ENCODE assay signal across 8 cellular contexts in genomic region chr11:125164422-125165110, GRCh38. TPM values are rescaled to one million over a fixed set of nuclear protein-coding genes. Genes with fewer than 3 reads are reported as not detected.
DNase-seq lines count a peak whose midpoint lies in the region; FAIRE-seq and TF ChIP-seq lines count a peak whose summit lies in the region.

Gene PKNOX2 (plus strand): TSS chr11:125164751. CDS start chr11:125351306, 186,555 bp downstream.

- H4K20me1 ChIP-seq in OCI-LY7 (ENCODE audit: insufficient read depth, low read length) (no peaks in the 10 kb centered on the region), neural progenitor cell (ENCODE audit: low read depth) (peaks cover 32% of the 10 kb centered on the region)

- H3K36me3 Mint-ChIP-seq in CD8-positive, alpha-beta memory T cell: no peaks in the 10 kb centered on the region
- H3K36me3 Mint-ChIP-seq in HFFc6 (ENCODE audit: low read depth) (no peaks in the 10 kb centered on the region), neural progenitor cell (peaks cover 4% of the 10 kb centered on the region)

- H3K9ac ChIP-seq in neural progenitor cell (peak within 1 kb of the TSS; percentile 48), stomach smooth muscle (ENCODE audit: low read length in 2 of 2) (peak within 1 kb of the TSS; percentile 69 to 86)

- H2AFZ ChIP-seq in OCI-LY7 (ENCODE audit: low read length) (no peak within 1 kb of the TSS), neural progenitor cell (replicated peaks) (peak within 1 kb of the TSS; percentile 63)

- H3K36me3 ChIP-seq in CD8-positive, alpha-beta memory T cell (ENCODE audit: insufficient read depth, low read length): no peaks in the 10 kb centered on the region
- H3K36me3 ChIP-seq in OCI-LY7 (ENCODE audit: insufficient read depth, low read length) (no peaks in the 10 kb centered on the region), neural progenitor cell (no peaks in the 10 kb centered on the region), stomach smooth muscle (ENCODE audit: control insufficient read depth in 2 of 2, insufficient read depth in 2 of 2, low read length in 2 of 2) (no peaks in the 10 kb centered on the region)

- peaks cover 60% of the 10 kb centered on the region for H3F3A ChIP-seq in neural progenitor cell (ENCODE audit: low read depth)

- CTCF ChIA-PET in CD8-positive, alpha-beta memory T cell (lab: Charles Lee): interaction anchor here (1.0 to 1.2 kb wide), 2 partner anchors 16 to 58 kb away, joined by 3 to 5 read pairs; no protein-coding TSS in a partner anchor
- CTCF ChIA-PET in OCI-LY7 (lab: Charles Lee; ENCODE audit: unreplicated experiment): no interaction called here

- peaks cover 16% of the 10 kb centered on the region for H3K4me1 ChIP-seq in CD8-positive, alpha-beta memory T cell (ENCODE audit: insufficient read depth, low read length)
- H3K4me1 ChIP-seq in OCI-LY7 (ENCODE audit: insufficient read depth, low read length, poor library complexity, severe bottlenecking): no peaks in the 10 kb centered on the region
- H3K4me1 ChIP-seq in neural progenitor cell: peaks cover 43% of the 10 kb centered on the region
- peaks cover 51% of the 10 kb centered on the region for H3K4me1 ChIP-seq in stomach smooth muscle (ENCODE audit: control insufficient read depth, insufficient read depth, low read length)

- no TSS peak for BruUV-seq in OCI-LY7 (replicated peaks; lab: Mats Ljungman, UMichigan)

- intact Hi-C loops in OCI-LY7 (cut with micrococcal nuclease; ENCODE audit: unreplicated experiment): no loop called here

- peak within 1 kb of the TSS in 2 of 8 donors; percentile 5 to 64 for H3K27ac Mint-ChIP-seq in CD8-positive, alpha-beta memory T cell
- H3K27ac Mint-ChIP-seq in HFFc6 (no peak within 1 kb of the TSS), neural progenitor cell (peak within 1 kb of the TSS; percentile 100)

- DNase-seq in CD8-positive, alpha-beta memory T cell: peak; percentile 29 to 61 (median 34)
- DNase-seq in HFFc6: peak; percentile 12
- no peak for DNase-seq in OCI-LY7 (ENCODE audit: low spot score)
- DNase-seq in activated naive CD4-positive, alpha-beta T cell (lab: John Stamatoyannopoulos, UW): peak in 3 of 4 experiments; percentile 13 to 57 (median 33)
- DNase-seq in frontal cortex (ENCODE audit: low spot score in 2 of 2): peak; percentile 81 to 85
- peak; percentile 94 for DNase-seq in neural progenitor cell (ENCODE audit: low spot score)
- DNase-seq in H54 (ENCODE audit: insufficient read length, low spot score): no peak

- H3K27me3 Mint-ChIP-seq in CD8-positive, alpha-beta memory T cell: peaks cover 50 to 80% of the 10 kb centered on the region in 2 donors
- H3K27me3 Mint-ChIP-seq in HFFc6 (ENCODE audit: insufficient read depth): peaks cover 44% of the 10 kb centered on the region
- peaks cover 14% of the 10 kb centered on the region for H3K27me3 Mint-ChIP-seq in neural progenitor cell (ENCODE audit: insufficient read depth, low read depth)

- POLR2A ChIA-PET in CD8-positive, alpha-beta memory T cell (lab: Charles Lee): no interaction called here
- POLR2A ChIA-PET in OCI-LY7 (lab: Charles Lee): interaction anchor here (0.6 kb wide), 1 partner anchor 94 kb away, joined by 3 read pairs; no protein-coding TSS in a partner anchor

- H3K9me3 ChIP-seq in CD8-positive, alpha-beta memory T cell (ENCODE audit: low read length): no peaks in the 10 kb centered on the region
- H3K9me3 ChIP-seq in OCI-LY7 (ENCODE audit: low read length) (no peaks in the 10 kb centered on the region), neural progenitor cell (ENCODE audit: low read depth) (no peaks in the 10 kb centered on the region), stomach smooth muscle (ENCODE audit: control insufficient read depth in 2 of 2, low read length in 2 of 2) (no peaks in the 10 kb centered on the region)

- peaks cover 41% of the 10 kb centered on the region for H3K27me3 ChIP-seq in CD8-positive, alpha-beta memory T cell (ENCODE audit: insufficient read depth, low read length, poor library complexity, severe bottlenecking)
- H3K27me3 ChIP-seq in neural progenitor cell: peaks cover 14% of the 10 kb centered on the region
- no peaks in the 10 kb centered on the region for H3K27me3 ChIP-seq in stomach smooth muscle (ENCODE audit: control insufficient read depth in 1 of 2, insufficient read depth in 2 of 2, low read length in 2 of 2)

- TF ChIP-seq CTCF in HFFc6 (IDR thresholded peaks at IDR 0.05) (peak; percentile 60), OCI-LY7 (conservative IDR thresholded peaks at IDR 0.05; ENCODE audit: low read length) (0 out of 2 replicates have a peak, but pooled peaks have one; percentile 28), neural progenitor cell (IDR thresholded peaks at IDR 0.05) (peak; percentile 68)

- H3K4me3 ChIP-seq in CD8-positive, alpha-beta memory T cell (ENCODE audit: low read length): peak within 1 kb of the TSS; percentile 43
- H3K4me3 ChIP-seq in OCI-LY7 (ENCODE audit: low read depth, low read length, poor library complexity, severe bottlenecking) (no peak within 1 kb of the TSS), neural progenitor cell (peak within 1 kb of the TSS; percentile 88), stomach smooth muscle (ENCODE audit: low read length in 2 of 2) (peak within 1 kb of the TSS; percentile 79 to 82)

- FAIRE-seq in frontal cortex (lab: Jason Lieb, UNC): no peak
- no peak for FAIRE-seq in H54 (lab: Jason Lieb, UNC)

- H3K4me2 ChIP-seq in OCI-LY7 (ENCODE audit: low read length): peak within 1 kb of the TSS; percentile 16; the same call in 1 of the 2 replicates
- H3K4me2 ChIP-seq in neural progenitor cell: peak within 1 kb of the TSS; percentile 95

- no peak for TF ChIP-seq POLR2A in H54 (IDR thresholded peaks at IDR 0.05; ENCODE audit: low read depth, low read length)

- no peaks in the 10 kb centered on the region for H3K9me2 ChIP-seq in OCI-LY7 (ENCODE audit: insufficient read depth, low read length)

- peaks cover 0 to 5% (median 0%) of the 10 kb centered on the region in 5 donors for H3K9me3 Mint-ChIP-seq in CD8-positive, alpha-beta memory T cell
- H3K9me3 Mint-ChIP-seq in HFFc6: no peaks in the 10 kb centered on the region
- H3K9me3 Mint-ChIP-seq in neural progenitor cell: no peaks in the 10 kb centered on the region

- peaks cover 17 to 31% (median 19%) of the 10 kb centered on the region in 3 donors for H3K4me1 Mint-ChIP-seq in CD8-positive, alpha-beta memory T cell
- H3K4me1 Mint-ChIP-seq in HFFc6 (ENCODE audit: low read depth) (peaks cover 7% of the 10 kb centered on the region; the same call in 1 of the 2 replicates), neural progenitor cell (peaks cover 55% of the 10 kb centered on the region)

- H3K4me3 Mint-ChIP-seq in CD8-positive, alpha-beta memory T cell: peak within 1 kb of the TSS; percentile 86 to 97 (median 89)
- peak within 1 kb of the TSS; percentile 85 for H3K4me3 Mint-ChIP-seq in HFFc6
- peak within 1 kb of the TSS; percentile 100 for H3K4me3 Mint-ChIP-seq in neural progenitor cell

- no peaks in the 10 kb centered on the region for H3K79me2 ChIP-seq in OCI-LY7 (ENCODE audit: insufficient read depth, low read depth, low read length)
- peaks cover 43% of the 10 kb centered on the region for H3K79me2 ChIP-seq in neural progenitor cell (ENCODE audit: low read depth)

- H3K27ac ChIP-seq in CD8-positive, alpha-beta memory T cell (ENCODE audit: low read depth, low read length): no peak within 1 kb of the TSS
- H3K27ac ChIP-seq in OCI-LY7 (ENCODE audit: low read depth, low read length, poor library complexity, severe bottlenecking) (no peak within 1 kb of the TSS), neural progenitor cell (no peak within 1 kb of the TSS), stomach smooth muscle (ENCODE audit: low read length) (peak within 1 kb of the TSS; percentile 91)

RNA-seq across cellular contexts. Expression of gene PKNOX2, which starts in this region (rescaled TPM):
- not detected for total RNA-seq in CD8-positive, alpha-beta memory T cell
- polyA plus RNA-seq in CD8-positive, alpha-beta memory T cell: not detected
- total RNA-seq in HFFc6 (2021; fragmentation: NEBNext Ultra II Directional; extraction: Animal tissue kit (Norgen Biotek cat#: 25700)): under 1 TPM in 1 of 6 experiments, not detected in 5; 0.10 TPM
- not detected in 2 replicates for total RNA-seq in OCI-LY7 (2014; rRNA removed; shearing (Covaris generic))
- total RNA-seq in OCI-LY7 (2022) (not detected in 2 replicates), frontal cortex (4.9 TPM), neural progenitor cell (ENCODE audit: low replicate concordance) (4.3 and 7.2 TPM in 2 replicates)

Comparison
In these comparisons a context has a peak if more than half of its experiments do, and no peak if none do; other contexts are left out.
1. Peak in DNase-seq and H3K4me3 ChIP-seq in CD8-positive, alpha-beta memory T cell; RNA of the gene not detected or under 1 TPM.
2. Peak in DNase-seq in HFFc6; RNA of the gene not detected or under 1 TPM.
3. DNase-seq: peak in activated naive CD4-positive, alpha-beta T cell (3 of 4), frontal cortex (2 of 2) and neural progenitor cell (single experiment); none in OCI-LY7 (single experiment) and H54 (single experiment).
4. Peak in every context shown above with its lines, with median percentiles within 50 percentile points of each other: H3K4me3 Mint-ChIP-seq and CTCF ChIP-seq.